ENCODE assay signal across 12 cellular contexts in genomic region chr5:128271859-128272446, GRCh38.
DNase-seq lines count a peak whose midpoint lies in the region; ATAC-seq and TF ChIP-seq lines count a peak whose summit lies in the region.
"Had no signal": no experiment of that assay in that cellular context is flagged by ENCODE, and none has a peak within 500 bp of the region (broad histone marks: within the 10 kb centered on the region; RNA-seq: fewer than 3 reads in every experiment).

No MANE protein-coding gene starts in this region.

- no peak overlapping the region for H2BK120ac ChIP-seq in H9 (ENCODE audit: low read depth, low read length, poor library complexity, severe bottlenecking)

- no peak overlapping the region for H2AK5ac ChIP-seq in H9 (ENCODE audit: insufficient read length, low read length)

- H3K4me1 Mint-ChIP-seq in progenitor cell of endocrine pancreas (ENCODE audit: low read depth) (no peaks in the 10 kb centered on the region), H9 (peaks cover 5 to 6% of the 10 kb centered on the region in 2 experiments; a peak in 2 of 4 replicates)

- no peaks in the 10 kb centered on the region for H3K79me2 ChIP-seq in H9 (ENCODE audit: insufficient read depth, low read length)

- H3K4me3 Mint-ChIP-seq in progenitor cell of endocrine pancreas (ENCODE audit: low read depth) (no peak overlapping the region), H9 (no peak overlapping the region)
- H3K4me3 Mint-ChIP-seq: activated T-cell treated with anti-CD3 and anti-CD28 coated beads, Interleukin-2, amount 50 U/mL, for 72 hours had no signal

- H4K8ac ChIP-seq in H9 (replicated peaks; ENCODE audit: insufficient read length, low read depth, low read length), result no peak overlapping the region

- H2BK5ac ChIP-seq in H9 (ENCODE audit: insufficient read length, low read length), result no peak overlapping the region

- H4K5ac ChIP-seq in H9 (ENCODE audit: insufficient read length, low read depth, low read length), result no peak overlapping the region

- POLR2A ChIA-PET in RWPE1 (lab: Yijun Ruan, JAX; ENCODE audit: low non-redundant PET), result no interaction called here

- no peak for ATAC-seq in GM21717 (IDR thresholded peaks at IDR 0.05; ENCODE audit: unreplicated experiment)
- ATAC-seq: activated T-cell treated with anti-CD3 and anti-CD28 coated beads, Interleukin-2, amount 50 U/mL, for 72 hours had no signal

- no peaks in the 10 kb centered on the region for H3K27me3 ChIP-seq in H9 (ENCODE audit: insufficient read depth, low read length)

- no peak overlapping the region for H3K27ac ChIP-seq in RWPE1
- H3K27ac ChIP-seq in H9 (ENCODE audit: insufficient read length, low read depth, low read length), result no peak overlapping the region

- DNase-seq in HCEC 1CT, result peak; percentile 52
- peak; percentile 63 for DNase-seq in RWPE1 (ENCODE audit: low spot score)
- peak; percentile 53 for DNase-seq in fibroblast of peridontal ligament (ENCODE audit: extremely low read depth)
- no peak for DNase-seq in progenitor cell of endocrine pancreas (ENCODE audit: low spot score, unreplicated experiment)
- no peak for DNase-seq in H9
- DNase-seq in NOMO-1 treated with DMSO at 0.1 percent for 48 hours (lab: John Stamatoyannopoulos, UW; ENCODE audit: unreplicated experiment), result no peak
- no peak for DNase-seq in DMS 273 (lab: John Stamatoyannopoulos, UW; ENCODE audit: unreplicated experiment)
- DNase-seq: activated T-cell treated with anti-CD3 and anti-CD28 coated beads, Interleukin-2, amount 50 U/mL, for 72 hours; KG1; kidney; NCI-H82 had no signal

- no peak overlapping the region for H3K4me2 ChIP-seq in H9 (ENCODE audit: insufficient read depth, insufficient read length, low read length)

- H3K4ac ChIP-seq in H9 (ENCODE audit: low read depth, low read length), result no peak overlapping the region

- CTCF ChIA-PET in RWPE1 (lab: Yijun Ruan, JAX), result interaction anchor here (0.6 kb wide), 1 partner anchor 59 kb away, joined by 3 read pairs; no protein-coding TSS in a partner anchor

- no peak overlapping the region for H2BK12ac ChIP-seq in H9 (ENCODE audit: insufficient read length, low read depth, low read length)

- no peak overlapping the region for H2AFZ ChIP-seq in H9 (ENCODE audit: low read length)

- no CpG with 5 or more reads among the region's 6 CpGs for WGBS in H9 (ENCODE audit: extremely low coverage, insufficient read length, low lambda C conversion rate)

- H3K23ac ChIP-seq in H9 (ENCODE audit: insufficient read length, low read depth, low read length), result no peak overlapping the region

- no peak overlapping the region for H4K91ac ChIP-seq in H9 (ENCODE audit: insufficient read length, low read depth, low read length)

- H3K4me1 ChIP-seq in H9 (ENCODE audit: insufficient read depth, low read length), result 0 out of 2 replicates have a peak, but pooled peaks cover 2% of the 10 kb centered on the region

- H3K56ac ChIP-seq in H9 (ENCODE audit: insufficient read length, low read depth, low read length), result no peak overlapping the region

- no peaks in the 10 kb centered on the region for H3K36me3 Mint-ChIP-seq in progenitor cell of endocrine pancreas (ENCODE audit: insufficient read depth)
- peaks cover 1 to 4% (median 2%) of the 10 kb centered on the region in 3 experiments; a peak in 5 of 7 replicates for H3K36me3 Mint-ChIP-seq in H9 (ENCODE audit: insufficient read depth in 1 of 3, low read depth in 3 of 3)

- H2BK15ac ChIP-seq in H9 (ENCODE audit: low read depth, low read length), result no peak overlapping the region

- H3K27me3 Mint-ChIP-seq in progenitor cell of endocrine pancreas, result no peaks in the 10 kb centered on the region
- no peaks in the 10 kb centered on the region for H3K27me3 Mint-ChIP-seq in H9 (ENCODE audit: low read depth)

- H3K18ac ChIP-seq in H9 (ENCODE audit: insufficient read length, low read depth, low read length), result no peak overlapping the region

- no peaks in the 10 kb centered on the region for H3K9me3 ChIP-seq in H9 (ENCODE audit: control insufficient read depth, low read depth, low read length)

- H2BK20ac ChIP-seq in H9 (ENCODE audit: low read depth, low read length, poor library complexity, severe bottlenecking), result no peak overlapping the region

- no peaks in the 10 kb centered on the region for H4K20me1 ChIP-seq in H9 (ENCODE audit: control insufficient read depth, insufficient read depth, insufficient read length)

- peak overlapping the region; percentile 76 for H3K27ac Mint-ChIP-seq in progenitor cell of endocrine pancreas
- peak overlapping the region in 1 of 3 experiments; percentile 42; a peak in 2 of 7 replicates for H3K27ac Mint-ChIP-seq in H9
- H3K27ac Mint-ChIP-seq: activated T-cell treated with anti-CD3 and anti-CD28 coated beads, Interleukin-2, amount 50 U/mL, for 72 hours had no signal

- no peak for TF ChIP-seq CTCF in RWPE1 (conservative IDR thresholded peaks at IDR 0.05; ENCODE audit: low read depth)
- no peak for TF ChIP-seq CTCF in progenitor cell of endocrine pancreas (IDR thresholded peaks at IDR 0.05; ENCODE audit: unreplicated experiment)
- TF ChIP-seq CTCF in H9 (conservative IDR thresholded peaks at IDR 0.05), result no peak

- H3K14ac ChIP-seq in H9 (ENCODE audit: insufficient read depth, low read length), result no peak overlapping the region

- no peak overlapping the region for H3K9ac ChIP-seq in H9 (ENCODE audit: extremely low read depth, insufficient read length, low read length)

- no peak overlapping the region for H3T11ph ChIP-seq in H9 (ENCODE audit: low read length)

- H3K9me3 Mint-ChIP-seq in progenitor cell of endocrine pancreas (ENCODE audit: low read depth), result peaks cover 7% of the 10 kb centered on the region
- peaks cover 0 to 1% of the 10 kb centered on the region in 2 experiments; a peak in 3 of 5 replicates for H3K9me3 Mint-ChIP-seq in H9

- no peaks in the 10 kb centered on the region for H3K79me1 ChIP-seq in H9 (ENCODE audit: insufficient read depth, low read depth, low read length, poor library complexity, severe bottlenecking)

- no peaks in the 10 kb centered on the region for H3K23me2 ChIP-seq in H9 (ENCODE audit: insufficient read length, low read depth, low read length, poor library complexity, severe bottlenecking)

Comparison
In these comparisons a context has a peak if more than half of its experiments do, and no peak if none do; other contexts are left out.
1. DNase-seq: peak in HCEC 1CT (single experiment), RWPE1 (single experiment) and fibroblast of peridontal ligament (single experiment); none in progenitor cell of endocrine pancreas (single experiment), H9 (single experiment), NOMO-1 treated with DMSO at 0.1 percent for 48 hours (single experiment) and DMS 273 (single experiment).